8 cellular contexts compared by ENCODE assay signal in genomic region chr4:36399762-36400353, GRCh38.
A peak's percentile ranks its signal among the peaks of the same experiment; 100 is the strongest.
DNase-seq lines count a peak whose midpoint lies in the region; ATAC-seq and TF ChIP-seq lines count a peak whose summit lies in the region.

No MANE protein-coding gene starts in this region.

- H3K4me3 ChIP-seq in colonic mucosa (no peak overlapping the region), neutrophil (ENCODE audit: low read depth in 1 of 2, low read length in 1 of 2) (no peak overlapping the region), coronary artery (no peak overlapping the region)

- H3K27ac Mint-ChIP-seq in activated T-cell treated with anti-CD3 and anti-CD28 coated beads, Interleukin-2, amount 50 U/mL, for 24 hours = no peak overlapping the region
- H3K27ac Mint-ChIP-seq in T-helper 17 cell = peak overlapping the region; percentile 61

- no peaks in the 10 kb centered on the region for H3K36me3 Mint-ChIP-seq in activated T-cell treated with anti-CD3 and anti-CD28 coated beads, Interleukin-2, amount 50 U/mL, for 24 hours (ENCODE audit: low read depth)
- H3K36me3 Mint-ChIP-seq in T-helper 17 cell (ENCODE audit: low read depth) = peaks cover 3% of the 10 kb centered on the region

- no peak overlapping the region for H3K9ac ChIP-seq in colonic mucosa (ENCODE audit: low read depth in 2 of 2, low read length in 2 of 2)

- no peak overlapping the region for H3K4me3 Mint-ChIP-seq in activated T-cell treated with anti-CD3 and anti-CD28 coated beads, Interleukin-2, amount 50 U/mL, for 24 hours
- H3K4me3 Mint-ChIP-seq in T-helper 17 cell = no peak overlapping the region

- DNase-seq in activated T-cell treated with anti-CD3 and anti-CD28 coated beads for 4 hours = peak; percentile 56
- DNase-seq in activated T-cell treated with anti-CD3 and anti-CD28 coated beads, Interleukin-2, amount 50 U/mL, for 24 hours = no peak
- DNase-seq in T-helper 17 cell = peak in 1 of 3 donors; percentile 32
- DNase-seq in colonic mucosa = peak; percentile 29
- no peak for DNase-seq in OCI-M2 (lab: John Stamatoyannopoulos, UW; ENCODE audit: unreplicated experiment)
- DNase-seq in coronary artery (ENCODE audit: low spot score) = no peak

- peak; percentile 64 for ATAC-seq in HG03095 (IDR thresholded peaks at IDR 0.05; ENCODE audit: unreplicated experiment)
- peak; percentile 66 for ATAC-seq in T-helper 17 cell

- H3K4me1 Mint-ChIP-seq in activated T-cell treated with anti-CD3 and anti-CD28 coated beads, Interleukin-2, amount 50 U/mL, for 24 hours (ENCODE audit: low read depth) = peaks cover 27% of the 10 kb centered on the region
- peaks cover 3% of the 10 kb centered on the region for H3K4me1 Mint-ChIP-seq in T-helper 17 cell

- H3K36me3 ChIP-seq in colonic mucosa (no peaks in the 10 kb centered on the region), neutrophil (no peaks in the 10 kb centered on the region)

- TF ChIP-seq CTCF in colonic mucosa (IDR thresholded peaks at IDR 0.05) = peak; percentile 57
- peak; percentile 37 for TF ChIP-seq CTCF in neutrophil (IDR thresholded peaks at IDR 0.05)
- no peak for TF ChIP-seq CTCF in coronary artery (IDR thresholded peaks at IDR 0.05)

- H3K27me3 ChIP-seq in colonic mucosa = no peaks in the 10 kb centered on the region
- no peaks in the 10 kb centered on the region for H3K27me3 ChIP-seq in neutrophil

- H3K9me3 ChIP-seq in T-helper 17 cell (ENCODE audit: control insufficient read depth, low read length, poor library complexity, severe bottlenecking) = no peaks in the 10 kb centered on the region
- H3K9me3 ChIP-seq in colonic mucosa = no peaks in the 10 kb centered on the region
- no peaks in the 10 kb centered on the region for H3K9me3 ChIP-seq in neutrophil

- intact Hi-C loops in colonic mucosa (cut with DNase I) = loop anchor here (5.0 kb wide), 1 partner anchor 48 kb away; no protein-coding TSS in a partner anchor

- H3K27ac ChIP-seq in colonic mucosa (no peak overlapping the region), neutrophil (no peak overlapping the region), coronary artery (no peak overlapping the region)

- H3K4me1 ChIP-seq in colonic mucosa (no peaks in the 10 kb centered on the region), neutrophil (ENCODE audit: control insufficient read depth in 1 of 2, insufficient read depth in 1 of 2, low read depth in 1 of 2, low read length in 1 of 2) (no peaks in the 10 kb centered on the region)

- H3K27me3 Mint-ChIP-seq in activated T-cell treated with anti-CD3 and anti-CD28 coated beads, Interleukin-2, amount 50 U/mL, for 24 hours = no peaks in the 10 kb centered on the region
- peaks cover 20% of the 10 kb centered on the region for H3K27me3 Mint-ChIP-seq in T-helper 17 cell

- peaks cover 8% of the 10 kb centered on the region for H3K9me3 Mint-ChIP-seq in activated T-cell treated with anti-CD3 and anti-CD28 coated beads, Interleukin-2, amount 50 U/mL, for 24 hours

Comparison
In these comparisons a context has a peak if more than half of its experiments do, and no peak if none do; other contexts are left out.
1. DNase-seq: peak in activated T-cell treated with anti-CD3 and anti-CD28 coated beads for 4 hours (single experiment) and colonic mucosa (single experiment); none in activated T-cell treated with anti-CD3 and anti-CD28 coated beads, Interleukin-2, amount 50 U/mL, for 24 hours (single experiment), OCI-M2 (single experiment) and coronary artery (single experiment).